1 cellular context compared by ENCODE assay signal in the genomic region with DNA sequence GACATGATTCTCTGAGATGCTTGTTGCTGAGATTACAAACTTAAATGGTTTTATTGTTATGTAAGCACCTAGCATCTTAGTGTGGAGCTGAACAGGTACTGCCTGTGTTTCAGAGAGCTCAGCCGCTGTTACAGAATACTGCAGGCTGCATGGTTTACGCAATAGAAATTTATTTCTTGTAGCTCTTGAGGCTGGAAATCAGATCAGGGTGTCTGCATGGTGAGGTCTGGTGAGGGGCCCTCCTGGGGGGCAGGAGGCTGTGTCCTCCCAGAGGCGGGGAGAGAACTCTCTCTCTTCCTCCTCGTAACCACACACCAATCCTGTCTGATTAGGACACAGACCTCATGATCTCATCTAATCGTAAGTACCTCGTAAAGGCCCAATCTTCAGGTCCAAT.
TF ChIP-seq lines count a peak whose summit lies in the region.

No MANE protein-coding gene starts in this region.

TF ChIP-seq in IMR-90, 13 proteins besides CTCF, POLR2A, EP300 and RAD21:
- TF ChIP-seq, protein P1, sequence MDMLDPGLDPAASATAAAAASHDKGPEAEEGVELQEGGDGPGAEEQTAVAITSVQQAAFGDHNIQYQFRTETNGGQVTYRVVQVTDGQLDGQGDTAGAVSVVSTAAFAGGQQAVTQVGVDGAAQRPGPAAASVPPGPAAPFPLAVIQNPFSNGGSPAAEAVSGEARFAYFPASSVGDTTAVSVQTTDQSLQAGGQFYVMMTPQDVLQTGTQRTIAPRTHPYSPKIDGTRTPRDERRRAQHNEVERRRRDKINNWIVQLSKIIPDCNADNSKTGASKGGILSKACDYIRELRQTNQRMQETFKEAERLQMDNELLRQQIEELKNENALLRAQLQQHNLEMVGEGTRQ (IDR thresholded peaks at IDR 0.05; ENCODE audit: low read depth, low read length): no peak
- TF ChIP-seq BHLHE40 (IDR thresholded peaks at IDR 0.05; ENCODE audit: low read depth, low read length): no peak
- no peak for TF ChIP-seq RCOR1 (IDR thresholded peaks at IDR 0.05; ENCODE audit: insufficient replicate concordance, low read length)
- TF ChIP-seq MXI1 (IDR thresholded peaks at IDR 0.05; ENCODE audit: borderline replicate concordance, low read depth, low read length): no peak
- no peak for TF ChIP-seq RFX5 (IDR thresholded peaks at IDR 0.05; ENCODE audit: low read depth, low read length)
- TF ChIP-seq CEBPB (IDR thresholded peaks at IDR 0.05; ENCODE audit: low read depth, low read length): peak; percentile 64
- no peak for TF ChIP-seq MAZ (IDR thresholded peaks at IDR 0.05; ENCODE audit: borderline replicate concordance, low read depth, low read length)
